15 cellular contexts compared by ENCODE assay signal in genomic region chr13:114062341-114062740, GRCh38.
DNase-seq lines count a peak whose midpoint lies in the region; ATAC-seq and TF ChIP-seq lines count a peak whose summit lies in the region.
"Had no signal": no experiment of that assay in that cellular context is flagged by ENCODE, and none has a peak within 500 bp of the region (broad histone marks: within the 10 kb centered on the region; RNA-seq: fewer than 3 reads in every experiment).

No MANE protein-coding gene starts in this region.

- peaks cover 57% of the 10 kb centered on the region for H3K4me1 Mint-ChIP-seq in osteocyte (ENCODE audit: unreplicated experiment)

- H3K27me3 Mint-ChIP-seq in osteocyte (ENCODE audit: unreplicated experiment) = no peaks in the 10 kb centered on the region

- H3K9me3 ChIP-seq in breast epithelium (no peaks in the 10 kb centered on the region), mammary epithelial cell (replicated peaks; ENCODE audit: insufficient read depth, low read length) (no peaks in the 10 kb centered on the region), esophagus muscularis mucosa (no peaks in the 10 kb centered on the region), vagina (no peaks in the 10 kb centered on the region)
- H3K9me3 ChIP-seq: adrenal gland, psoas muscle had no signal

- peaks cover 18 to 27% of the 10 kb centered on the region in 2 donors for H3K4me1 ChIP-seq in breast epithelium
- peaks cover 37% of the 10 kb centered on the region for H3K4me1 ChIP-seq in mammary epithelial cell (ENCODE audit: insufficient read depth, low read length)
- H3K4me1 ChIP-seq in esophagus muscularis mucosa = peaks cover 55 to 96% (median 86%) of the 10 kb centered on the region in 4 donors
- H3K4me1 ChIP-seq in vagina = peaks cover 92% of the 10 kb centered on the region

- H3K79me2 ChIP-seq in mammary epithelial cell (ENCODE audit: insufficient read depth, low read length) = peaks cover 6% of the 10 kb centered on the region

- H2AFZ ChIP-seq in mammary epithelial cell (ENCODE audit: low read depth, low read length) = no peak overlapping the region
- H2AFZ ChIP-seq: PC-9 had no signal

- no peak overlapping the region for H3K4me3 Mint-ChIP-seq in osteocyte (ENCODE audit: unreplicated experiment)

- H3K27ac ChIP-seq in breast epithelium (peak overlapping the region; percentile 29 to 57), mammary epithelial cell (ENCODE audit: insufficient read depth, low read depth, low read length) (no peak overlapping the region), esophagus muscularis mucosa (replicated peaks in 1 of 4) (peak overlapping the region; percentile 91 to 99 (median 96)), vagina (peak overlapping the region; percentile 97)
- H3K27ac ChIP-seq: PC-9 had no signal

- in situ Hi-C loops in mammary epithelial cell (cut with MboI; ENCODE audit: low sequenced_read_pairs in 2 of 2) = no loop called here

- H3K36me3 ChIP-seq in breast epithelium (no peaks in the 10 kb centered on the region), mammary epithelial cell (ENCODE audit: insufficient read depth, low read length) (no peaks in the 10 kb centered on the region), esophagus muscularis mucosa (peaks cover 0 to 2% (median 0%) of the 10 kb centered on the region in 4 donors), vagina (no peaks in the 10 kb centered on the region)
- H3K36me3 ChIP-seq: adrenal gland had no signal

- no TSS peak for BruUV-seq in mammary epithelial cell (replicated peaks; lab: Mats Ljungman, UMichigan)

- dilution Hi-C loops in mammary epithelial cell (cut with HindIII; ENCODE audit: low sequenced_read_pairs) = no loop called here

- intact Hi-C loops in breast epithelium (cut with DNase I; ENCODE audit: low total_unique reads) (no loop called here), mammary epithelial cell (cut with micrococcal nuclease) (no loop called here), esophagus muscularis mucosa (cut with DNase I) (no loop called here), vagina (cut with DNase I) (loop anchor here (10.0 kb wide), 1 partner anchor 72 kb away; the partner anchor contains the start of gene RASA3)

- H3K27me3 ChIP-seq in breast epithelium (no peaks in the 10 kb centered on the region), mammary epithelial cell (ENCODE audit: insufficient read depth, low read length) (no peaks in the 10 kb centered on the region), esophagus muscularis mucosa (no peaks in the 10 kb centered on the region), vagina (no peaks in the 10 kb centered on the region)
- H3K27me3 ChIP-seq: adrenal gland had no signal

- DNase-seq in breast epithelium (ENCODE audit: low spot score in 2 of 2) (no peak), mammary epithelial cell (no peak), esophagus muscularis mucosa (ENCODE audit: extremely low spot score) (no peak), osteocyte (ENCODE audit: extremely low spot score, unreplicated experiment) (no peak), vagina (ENCODE audit: extremely low spot score in 2 of 2) (no peak), NCI-H510A (lab: John Stamatoyannopoulos, UW) (no peak)
- no peak for DNase-seq in activated CD4-positive, alpha-beta T cell treated with anti-CD3 and anti-CD28 coated beads, Interleukin-2, amount 50 U/mL, for 1 hour
- DNase-seq: ACHN, NCI-H187, NCI-H524 treated with DMSO at 0.1 percent for 48 hours, PC-9, T-helper 1 cell had no signal

- ATAC-seq in HG02884 (IDR thresholded peaks at IDR 0.05; ENCODE audit: unreplicated experiment) = no peak
- ATAC-seq: psoas muscle had no signal

- TF ChIP-seq POLR2A in breast epithelium (IDR thresholded peaks at IDR 0.05) (no peak), esophagus muscularis mucosa (IDR thresholded peaks at IDR 0.05; ENCODE audit: low read depth) (no peak), vagina (IDR thresholded peaks at IDR 0.05) (no peak)

- WGBS in mammary epithelial cell (ENCODE audit: low coverage, missing lambda C conversion rate) = 98% methylated on average over 30 of the region's 34 CpGs
- WGBS in esophagus muscularis mucosa = 90% methylated on average over 29 of the region's 34 CpGs

- peaks cover 4% of the 10 kb centered on the region for H3K36me3 Mint-ChIP-seq in osteocyte (ENCODE audit: unreplicated experiment)

- H3K4me2 ChIP-seq in mammary epithelial cell (ENCODE audit: insufficient read depth, low read depth, low read length) = no peak overlapping the region
- H3K4me2 ChIP-seq: PC-9 had no signal

- no peaks in the 10 kb centered on the region for H4K20me1 ChIP-seq in mammary epithelial cell (ENCODE audit: insufficient read depth, low read length)

- no peak overlapping the region for H3K9ac ChIP-seq in mammary epithelial cell (ENCODE audit: insufficient read depth, low read length)

- H3K9me3 Mint-ChIP-seq in osteocyte (ENCODE audit: unreplicated experiment) = no peaks in the 10 kb centered on the region

- no peak for TF ChIP-seq EP300 in esophagus muscularis mucosa (IDR thresholded peaks at IDR 0.05)

- peak overlapping the region; percentile 56 for H3K27ac Mint-ChIP-seq in osteocyte (ENCODE audit: unreplicated experiment)

- H3K4me3 ChIP-seq in breast epithelium (no peak overlapping the region), mammary epithelial cell (replicated peaks in 1 of 3; ENCODE audit: insufficient read depth in 1 of 3, low read depth in 2 of 3, low read length in 3 of 3) (no peak overlapping the region), esophagus muscularis mucosa (no peak overlapping the region), vagina (no peak overlapping the region)
- H3K4me3 ChIP-seq: adrenal gland, PC-9, psoas muscle had no signal

- no peak for TF ChIP-seq CTCF in breast epithelium (IDR thresholded peaks at IDR 0.05)
- TF ChIP-seq CTCF in mammary epithelial cell (conservative IDR thresholded peaks at IDR 0.05 in 1 of 2, IDR thresholded peaks at IDR 0.05 in 1 of 2; ENCODE audit: extremely low read depth in 1 of 2, insufficient read depth in 1 of 2, low read depth in 1 of 2, low read length in 2 of 2) = no peak
- no peak for TF ChIP-seq CTCF in esophagus muscularis mucosa (IDR thresholded peaks at IDR 0.05)
- TF ChIP-seq CTCF in osteocyte (IDR thresholded peaks at IDR 0.05) = no peak
- TF ChIP-seq CTCF in vagina (IDR thresholded peaks at IDR 0.05) = no peak

- CTCF ChIA-PET in mammary epithelial cell (lab: Charles Lee; ENCODE audit: low non-redundant PET) = no interaction called here
